25 cellular contexts compared by ENCODE assay signal in the genomic region with DNA sequence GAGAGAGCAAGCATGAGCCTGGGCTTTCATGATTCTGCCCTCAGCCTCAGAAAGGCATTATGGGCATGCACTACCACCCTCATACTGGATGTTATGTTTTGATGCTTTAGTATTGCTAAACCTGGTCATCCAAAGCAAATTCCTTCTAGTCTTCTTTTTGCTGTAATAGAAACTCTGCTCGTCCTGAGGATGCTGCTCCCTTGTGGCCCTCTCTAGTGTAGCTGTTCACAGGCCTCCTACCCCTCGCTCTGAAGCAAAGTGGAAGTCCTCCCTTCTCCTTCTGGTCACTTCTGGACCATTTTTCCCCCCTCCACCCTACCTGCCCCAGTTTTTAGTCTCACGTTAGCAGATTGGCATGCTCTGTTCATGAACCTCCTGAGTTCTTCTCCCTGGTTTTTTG. TPM values are rescaled to one million over a fixed set of nuclear protein-coding genes. Genes with fewer than 3 reads are reported as not detected.
DNase-seq lines count a peak whose midpoint lies in the region; ATAC-seq and TF ChIP-seq lines count a peak whose summit lies in the region.
"Had no signal": no experiment of that assay in that cellular context is flagged by ENCODE, and none has a peak within 500 bp of the region (broad histone marks: within the 10 kb centered on the region; RNA-seq: fewer than 3 reads in every experiment).

No MANE protein-coding gene starts in this region.

- POLR2A ChIA-PET in WTC11 (lab: Charles Lee) = no interaction called here

- CTCF ChIA-PET in WTC11 (lab: Charles Lee) = no interaction called here

- H3K4me3 Mint-ChIP-seq in HFFc6 = no peak overlapping the region
- H3K4me3 Mint-ChIP-seq in WTC11 = no peak overlapping the region
- H3K4me3 Mint-ChIP-seq: activated CD4-positive, alpha-beta memory T cell treated with anti-CD3 and anti-CD28 coated beads, Interleukin-2, amount 10 ng/mL, durations not matched to agents 7 days and 5 days; activated naive CD8-positive, alpha-beta T cell treated with anti-CD3 and anti-CD28 coated beads for 36 hours; effector memory CD8-positive, alpha-beta T cell; neural progenitor cell had no signal

- H3K4me1 Mint-ChIP-seq in HFFc6 (ENCODE audit: low read depth) = peaks cover under 1% of the 10 kb centered on the region; the same call in 1 of the 2 replicates
- H3K4me1 Mint-ChIP-seq in WTC11 = no peaks in the 10 kb centered on the region
- H3K4me1 Mint-ChIP-seq: activated CD4-positive, alpha-beta memory T cell treated with anti-CD3 and anti-CD28 coated beads, Interleukin-2, amount 10 ng/mL, durations not matched to agents 7 days and 5 days; neural progenitor cell had no signal

- DNase-seq in AG20443 (ENCODE audit: low spot score) (peak; percentile 17), HFFc6 (no peak), WTC11 (ENCODE audit: low spot score) (no peak), foreskin keratinocyte (no peak), UCSD-AML1 (lab: John Stamatoyannopoulos, UW; ENCODE audit: unreplicated experiment) (no peak), NCI-H2081 (lab: John Stamatoyannopoulos, UW) (no peak)
- DNase-seq: activated CD4-positive, alpha-beta memory T cell treated with anti-CD3 and anti-CD28 coated beads, Interleukin-2, amount 10 ng/mL, durations not matched to agents 7 days and 5 days; activated effector memory CD4-positive, alpha-beta T cell treated with Interleukin-2 at 50 U/mL for 16 hours; activated naive CD8-positive, alpha-beta T cell treated with anti-CD3 and anti-CD28 coated beads for 36 hours; CD8-positive, alpha-beta memory T cell; DMS53; effector memory CD8-positive, alpha-beta T cell; kidney glomerular epithelial cell; NCI-H1048; NCI-H1930; NCI-H226; NCI-H748 treated with DMSO at 0.1 percent for 48 hours; sigmoid colon; stimulated activated naive CD4-positive, alpha-beta T cell treated with Interleukin-2 at 50 U/mL for 16 hours; T-helper 9 cell; testis; uterus had no signal

- H3K9me3 Mint-ChIP-seq in HFFc6 = peaks cover 15% of the 10 kb centered on the region
- peaks cover 74% of the 10 kb centered on the region for H3K9me3 Mint-ChIP-seq in WTC11

- TF ChIP-seq CTCF in HFFc6 (IDR thresholded peaks at IDR 0.05) = peak; percentile 25; the same call in 1 of the 2 replicates
- no peak for TF ChIP-seq CTCF in WTC11 (IDR thresholded peaks at IDR 0.05)
- peak; percentile 6 for TF ChIP-seq CTCF in foreskin keratinocyte (conservative IDR thresholded peaks at IDR 0.05)

- no peaks in the 10 kb centered on the region for H3K27me3 ChIP-seq in foreskin keratinocyte
- H3K27me3 ChIP-seq: neural progenitor cell, sigmoid colon, testis, uterus had no signal

- no peak overlapping the region for H3K27ac Mint-ChIP-seq in HFFc6
- H3K27ac Mint-ChIP-seq in WTC11 = no peak overlapping the region
- H3K27ac Mint-ChIP-seq: activated CD4-positive, alpha-beta memory T cell treated with anti-CD3 and anti-CD28 coated beads, Interleukin-2, amount 10 ng/mL, durations not matched to agents 7 days and 5 days; activated naive CD8-positive, alpha-beta T cell treated with anti-CD3 and anti-CD28 coated beads for 36 hours; effector memory CD8-positive, alpha-beta T cell; neural progenitor cell had no signal

- ATAC-seq in WTC11 (peak; percentile 73), foreskin keratinocyte (no peak), GM18502 (IDR thresholded peaks at IDR 0.05; ENCODE audit: poor library complexity, unreplicated experiment) (no peak)
- ATAC-seq: activated CD4-positive, CD25-positive, alpha-beta regulatory T cell treated with anti-CD3 and anti-CD28 coated beads, Interleukin-2, amount 50 U/mL, for 24 hours; effector memory CD8-positive, alpha-beta T cell had no signal

- H3K27me3 Mint-ChIP-seq in HFFc6 (ENCODE audit: insufficient read depth) = no peaks in the 10 kb centered on the region
- peaks cover 20% of the 10 kb centered on the region for H3K27me3 Mint-ChIP-seq in WTC11 (ENCODE audit: low read depth)
- H3K27me3 Mint-ChIP-seq: activated CD4-positive, alpha-beta memory T cell treated with anti-CD3 and anti-CD28 coated beads, Interleukin-2, amount 10 ng/mL, durations not matched to agents 7 days and 5 days; activated naive CD8-positive, alpha-beta T cell treated with anti-CD3 and anti-CD28 coated beads for 36 hours; effector memory CD8-positive, alpha-beta T cell had no signal

- no peak overlapping the region for H3K27ac ChIP-seq in foreskin keratinocyte
- H3K27ac ChIP-seq: neural progenitor cell, sigmoid colon, testis, uterus had no signal

- no peaks in the 10 kb centered on the region for H3K4me1 ChIP-seq in foreskin keratinocyte
- H3K4me1 ChIP-seq: neural progenitor cell, sigmoid colon, testis, uterus had no signal

- peaks cover 27% of the 10 kb centered on the region for H3K36me3 Mint-ChIP-seq in HFFc6 (ENCODE audit: low read depth)
- H3K36me3 Mint-ChIP-seq in WTC11 = peaks cover 71% of the 10 kb centered on the region

TF ChIP-seq in WTC11, 78 proteins besides CTCF, POLR2A, EP300 and RAD21:
- no peak for TF ChIP-seq GRHL2 (CRISPR knock-in tag; IDR thresholded peaks at IDR 0.05; ENCODE audit: insufficient replicate concordance, severe bottlenecking)
- TF ChIP-seq, protein P1, sequence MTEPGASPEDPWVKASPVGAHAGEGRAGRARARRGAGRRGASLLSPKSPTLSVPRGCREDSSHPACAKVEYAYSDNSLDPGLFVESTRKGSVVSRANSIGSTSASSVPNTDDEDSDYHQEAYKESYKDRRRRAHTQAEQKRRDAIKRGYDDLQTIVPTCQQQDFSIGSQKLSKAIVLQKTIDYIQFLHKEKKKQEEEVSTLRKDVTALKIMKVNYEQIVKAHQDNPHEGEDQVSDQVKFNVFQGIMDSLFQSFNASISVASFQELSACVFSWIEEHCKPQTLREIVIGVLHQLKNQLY (CRISPR knock-in tag; IDR thresholded peaks at IDR 0.05) = no peak
- no peak for TF ChIP-seq NFYB (CRISPR knock-in tag; conservative IDR thresholded peaks at IDR 0.05; ENCODE audit: low read depth)
- no peak for TF ChIP-seq ZNF671 (CRISPR knock-in tag; IDR thresholded peaks at IDR 0.05)
- TF ChIP-seq, protein P2, sequence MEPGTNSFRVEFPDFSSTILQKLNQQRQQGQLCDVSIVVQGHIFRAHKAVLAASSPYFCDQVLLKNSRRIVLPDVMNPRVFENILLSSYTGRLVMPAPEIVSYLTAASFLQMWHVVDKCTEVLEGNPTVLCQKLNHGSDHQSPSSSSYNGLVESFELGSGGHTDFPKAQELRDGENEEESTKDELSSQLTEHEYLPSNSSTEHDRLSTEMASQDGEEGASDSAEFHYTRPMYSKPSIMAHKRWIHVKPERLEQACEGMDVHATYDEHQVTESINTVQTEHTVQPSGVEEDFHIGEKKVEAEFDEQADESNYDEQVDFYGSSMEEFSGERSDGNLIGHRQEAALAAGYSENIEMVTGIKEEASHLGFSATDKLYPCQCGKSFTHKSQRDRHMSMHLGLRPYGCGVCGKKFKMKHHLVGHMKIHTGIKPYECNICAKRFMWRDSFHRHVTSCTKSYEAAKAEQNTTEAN (CRISPR knock-in tag; IDR thresholded peaks at IDR 0.05) = no peak
- no peak for TF ChIP-seq SP1 (CRISPR knock-in tag; conservative IDR thresholded peaks at IDR 0.05)
- no peak for TF ChIP-seq ZNF121 (CRISPR knock-in tag; IDR thresholded peaks at IDR 0.05)
- no peak for TF ChIP-seq SOX15 (CRISPR knock-in tag; IDR thresholded peaks at IDR 0.05)
- TF ChIP-seq, protein P3, sequence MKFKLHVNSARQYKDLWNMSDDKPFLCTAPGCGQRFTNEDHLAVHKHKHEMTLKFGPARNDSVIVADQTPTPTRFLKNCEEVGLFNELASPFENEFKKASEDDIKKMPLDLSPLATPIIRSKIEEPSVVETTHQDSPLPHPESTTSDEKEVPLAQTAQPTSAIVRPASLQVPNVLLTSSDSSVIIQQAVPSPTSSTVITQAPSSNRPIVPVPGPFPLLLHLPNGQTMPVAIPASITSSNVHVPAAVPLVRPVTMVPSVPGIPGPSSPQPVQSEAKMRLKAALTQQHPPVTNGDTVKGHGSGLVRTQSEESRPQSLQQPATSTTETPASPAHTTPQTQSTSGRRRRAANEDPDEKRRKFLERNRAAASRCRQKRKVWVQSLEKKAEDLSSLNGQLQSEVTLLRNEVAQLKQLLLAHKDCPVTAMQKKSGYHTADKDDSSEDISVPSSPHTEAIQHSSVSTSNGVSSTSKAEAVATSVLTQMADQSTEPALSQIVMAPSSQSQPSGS (CRISPR knock-in tag; IDR thresholded peaks at IDR 0.05; ENCODE audit: borderline replicate concordance, low read depth) = no peak
- no peak for TF ChIP-seq ATF1 (CRISPR knock-in tag; IDR thresholded peaks at IDR 0.05)
- TF ChIP-seq GTF2I (CRISPR knock-in tag; conservative IDR thresholded peaks at IDR 0.05) = no peak
- TF ChIP-seq ETV6 (CRISPR knock-in tag; IDR thresholded peaks at IDR 0.05) = no peak
- TF ChIP-seq JUN (CRISPR knock-in tag; IDR thresholded peaks at IDR 0.05) = no peak
- TF ChIP-seq MXD4 (CRISPR knock-in tag; IDR thresholded peaks at IDR 0.05; ENCODE audit: borderline replicate concordance) = no peak
- TF ChIP-seq NR2C2 (CRISPR knock-in tag; IDR thresholded peaks at IDR 0.05) = no peak

RNA-seq across cellular contexts. Expression of a gene that starts 22.9 kb away (rescaled TPM):
- 10 to 100 TPM; 47.4 to 74.3 (median 65.1) TPM for total RNA-seq in HFFc6 (2021; fragmentation: NEBNext Ultra II Directional; extraction: Animal tissue kit (Norgen Biotek cat#: 25700))
- total RNA-seq in WTC11 (2021) (67.2 to 79.6 TPM (median 72.7 TPM) in 3 replicates), foreskin keratinocyte (59.0 and 65.0 TPM in 2 replicates)
- 21.4 and 23.7 TPM in 2 replicates for polyA plus RNA-seq in foreskin keratinocyte
